Comparison of ENCODE assay signal across 22 cellular contexts in the genomic region with DNA sequence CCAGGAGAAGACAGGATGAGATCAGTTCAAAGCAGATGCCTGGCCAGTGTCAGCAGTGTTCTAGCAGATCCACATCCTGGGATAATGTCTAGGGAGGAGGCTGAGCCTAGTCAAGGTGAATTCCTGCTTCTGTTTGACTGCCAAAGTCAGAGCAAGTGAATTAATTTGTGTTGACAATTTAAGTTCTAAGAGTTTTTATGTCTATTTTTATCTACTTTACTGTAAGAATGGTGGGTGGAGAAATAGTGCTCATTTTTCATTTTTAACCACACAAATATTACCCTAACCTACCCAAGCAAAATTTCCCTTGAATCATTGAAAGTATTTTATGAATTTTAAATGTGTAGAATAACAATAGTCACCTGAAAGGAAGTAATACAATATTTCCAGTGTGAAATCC.
"Had no signal": no experiment of that assay in that cellular context is flagged by ENCODE, and none has a peak within 500 bp of the region (broad histone marks: within the 10 kb centered on the region; RNA-seq: fewer than 3 reads in every experiment).

No MANE protein-coding gene starts in this region.

- H3K27ac ChIP-seq: cardiac muscle cell, lower lobe of right lung, thyroid gland, upper lobe of right lung had no signal

- ATAC-seq: activated T-cell treated with anti-CD3 and anti-CD28 coated beads, Interleukin-2, amount 50 U/mL, for 4 hours; left lobe of liver; lower lobe of right lung; natural killer cell treated with Interleukin-12 subunit alpha and Interleukin-12 subunit beta and Interleukin-15 and Interleukin-18, amount 100 ng/mL, for 72 hours; upper lobe of right lung had no signal

- H3K27me3 ChIP-seq: cardiac muscle cell, thyroid gland, upper lobe of right lung had no signal

- H3K4me3 ChIP-seq: cardiac muscle cell, lower lobe of right lung, thyroid gland, upper lobe of right lung had no signal

- FAIRE-seq: kidney had no signal

- H3K36me3 ChIP-seq: cardiac muscle cell, lower lobe of right lung, thyroid gland, upper lobe of right lung had no signal

- H3K9me3 ChIP-seq: lower lobe of right lung, thyroid gland, upper lobe of right lung had no signal

- H3K4me1 ChIP-seq: lower lobe of right lung, thyroid gland, upper lobe of right lung had no signal

- DNase-seq: activated CD4-positive, alpha-beta T cell treated with anti-CD3 and anti-CD28 coated beads, Interleukin-2, amount 50 U/mL, for 4 hours; activated CD8-positive, alpha-beta memory T cell treated with anti-CD3 and anti-CD28 coated beads for 24 hours; activated CD8-positive, alpha-beta memory T cell treated with anti-CD3 and anti-CD28 coated beads, Interleukin-2, amount 50 U/mL, for 48 hours; activated naive CD4-positive, alpha-beta T cell treated with Interleukin-2 at 50 U/mL for 16 hours; activated naive CD8-positive, alpha-beta T cell treated with anti-CD3 and anti-CD28 coated beads for 36 hours; activated T-cell treated with anti-CD3 and anti-CD28 coated beads, Interleukin-2, amount 50 U/mL, for 4 hours; amniotic stem cell; cortex of kidney; erythroblast; foreskin fibroblast; kidney; lower lobe of right lung; retina; stimulated activated CD4-positive, alpha-beta T cell treated with anti-CD3 and anti-CD28 coated beads, Interleukin-4, amount 100 ng/mL, for 4 hours; substantia nigra; T-helper 1 cell; T-helper 9 cell; thyroid gland; upper lobe of right lung had no signal
